ENCODE assay signal across 1 cellular context in the genomic region with DNA sequence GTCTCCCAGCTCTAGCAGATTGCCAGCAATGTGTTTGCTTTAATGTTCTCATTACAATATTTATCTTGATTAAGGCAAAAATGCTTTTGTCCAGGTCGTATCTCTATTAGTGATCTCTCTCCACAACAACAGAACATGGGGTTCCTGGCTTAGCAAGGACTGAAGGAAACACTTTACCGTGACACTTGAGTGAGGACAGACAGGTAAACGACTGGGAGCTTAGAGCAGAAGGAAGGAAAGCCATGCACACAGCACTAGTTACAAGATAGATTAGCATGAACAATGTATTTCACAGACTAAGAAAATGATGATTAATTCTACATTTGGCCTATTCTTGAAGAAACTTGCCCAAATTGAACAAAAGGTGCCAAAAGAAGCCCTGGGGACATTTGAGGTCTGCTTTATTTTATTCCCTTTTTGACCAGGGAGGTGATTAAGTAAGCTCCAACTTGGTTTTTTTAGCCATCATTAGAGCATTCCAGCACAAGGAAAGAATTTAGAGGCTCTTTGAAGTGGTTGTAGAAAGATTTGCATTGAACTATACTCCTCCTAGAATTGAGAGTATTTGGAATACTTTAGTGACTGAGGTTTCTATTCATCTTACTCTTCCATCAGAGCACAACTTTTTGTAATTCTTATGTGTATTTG.
TF ChIP-seq lines count a peak whose summit lies in the region.

No MANE protein-coding gene starts in this region.

TF ChIP-seq in GM23338, 12 proteins besides CTCF, POLR2A, EP300 and RAD21 (continued from another document):
- no peak for TF ChIP-seq ZNF462 (CRISPR knock-in tag; IDR thresholded peaks at IDR 0.05)
- TF ChIP-seq EZH2 (IDR thresholded peaks at IDR 0.05; ENCODE audit: low read depth, unreplicated experiment), result no peak
- TF ChIP-seq EZH2phosphoT487 (IDR thresholded peaks at IDR 0.05; ENCODE audit: unreplicated experiment), result no peak
- TF ChIP-seq, protein P1, sequence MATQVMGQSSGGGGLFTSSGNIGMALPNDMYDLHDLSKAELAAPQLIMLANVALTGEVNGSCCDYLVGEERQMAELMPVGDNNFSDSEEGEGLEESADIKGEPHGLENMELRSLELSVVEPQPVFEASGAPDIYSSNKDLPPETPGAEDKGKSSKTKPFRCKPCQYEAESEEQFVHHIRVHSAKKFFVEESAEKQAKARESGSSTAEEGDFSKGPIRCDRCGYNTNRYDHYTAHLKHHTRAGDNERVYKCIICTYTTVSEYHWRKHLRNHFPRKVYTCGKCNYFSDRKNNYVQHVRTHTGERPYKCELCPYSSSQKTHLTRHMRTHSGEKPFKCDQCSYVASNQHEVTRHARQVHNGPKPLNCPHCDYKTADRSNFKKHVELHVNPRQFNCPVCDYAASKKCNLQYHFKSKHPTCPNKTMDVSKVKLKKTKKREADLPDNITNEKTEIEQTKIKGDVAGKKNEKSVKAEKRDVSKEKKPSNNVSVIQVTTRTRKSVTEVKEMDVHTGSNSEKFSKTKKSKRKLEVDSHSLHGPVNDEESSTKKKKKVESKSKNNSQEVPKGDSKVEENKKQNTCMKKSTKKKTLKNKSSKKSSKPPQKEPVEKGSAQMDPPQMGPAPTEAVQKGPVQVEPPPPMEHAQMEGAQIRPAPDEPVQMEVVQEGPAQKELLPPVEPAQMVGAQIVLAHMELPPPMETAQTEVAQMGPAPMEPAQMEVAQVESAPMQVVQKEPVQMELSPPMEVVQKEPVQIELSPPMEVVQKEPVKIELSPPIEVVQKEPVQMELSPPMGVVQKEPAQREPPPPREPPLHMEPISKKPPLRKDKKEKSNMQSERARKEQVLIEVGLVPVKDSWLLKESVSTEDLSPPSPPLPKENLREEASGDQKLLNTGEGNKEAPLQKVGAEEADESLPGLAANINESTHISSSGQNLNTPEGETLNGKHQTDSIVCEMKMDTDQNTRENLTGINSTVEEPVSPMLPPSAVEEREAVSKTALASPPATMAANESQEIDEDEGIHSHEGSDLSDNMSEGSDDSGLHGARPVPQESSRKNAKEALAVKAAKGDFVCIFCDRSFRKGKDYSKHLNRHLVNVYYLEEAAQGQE (IDR thresholded peaks at IDR 0.05; ENCODE audit: unreplicated experiment), result no peak
- no peak for TF ChIP-seq ZNF331 (CRISPR knock-in tag; IDR thresholded peaks at IDR 0.05; ENCODE audit: low read depth)
- no peak for TF ChIP-seq CREB1 (CRISPR knock-in tag; IDR thresholded peaks at IDR 0.05; ENCODE audit: low read depth)
- no peak for TF ChIP-seq POLR2AphosphoS5 (IDR thresholded peaks at IDR 0.05; ENCODE audit: low read depth)
- TF ChIP-seq JUNB (IDR thresholded peaks at IDR 0.05; ENCODE audit: unreplicated experiment), result no peak
- TF ChIP-seq NANOG (IDR thresholded peaks at IDR 0.05; ENCODE audit: borderline replicate concordance), result no peak
- no peak for TF ChIP-seq ETS1 (IDR thresholded peaks at IDR 0.05)
- no peak for TF ChIP-seq STAT1 (IDR thresholded peaks at IDR 0.05; ENCODE audit: unreplicated experiment)
